Comparison of ENCODE assay signal across 11 cellular contexts in the genomic region with DNA sequence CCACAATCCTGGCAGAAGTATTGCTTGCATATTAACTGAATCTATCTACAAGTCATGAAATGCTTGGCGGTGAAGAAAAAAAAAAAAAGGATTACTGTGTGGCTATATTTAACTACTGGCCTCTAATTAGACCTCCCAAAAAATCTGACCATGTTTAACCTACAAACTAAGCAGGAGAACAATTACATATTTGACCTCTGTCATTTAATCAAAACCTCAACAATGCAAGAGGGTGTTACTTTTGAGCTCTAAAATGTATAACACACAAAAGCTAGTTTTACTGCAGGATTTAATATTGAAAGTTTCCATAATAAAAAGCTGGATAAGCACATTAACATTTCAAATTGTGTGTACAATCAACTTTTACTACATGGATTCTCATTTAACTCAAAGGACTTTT. TPM values are rescaled to one million over a fixed set of nuclear protein-coding genes. Genes with fewer than 3 reads are reported as not detected.
DNase-seq lines count a peak whose midpoint lies in the region; ATAC-seq, FAIRE-seq and TF ChIP-seq lines count a peak whose summit lies in the region.
"Had no signal": no experiment of that assay in that cellular context is flagged by ENCODE, and none has a peak within 500 bp of the region (broad histone marks: within the 10 kb centered on the region; RNA-seq: fewer than 3 reads in every experiment).

No MANE protein-coding gene starts in this region.

- no peak for TF ChIP-seq CTCF in esophagus squamous epithelium (IDR thresholded peaks at IDR 0.05)

- 16% methylated on average over 1 of the region's 1 CpG; no CpG with 5 or more reads in 1 of the 2 donors for WGBS in esophagus squamous epithelium, 2 donors

- intact Hi-C loops in activated naive CD4-positive, alpha-beta T cell treated with anti-CD3 and anti-CD28 coated beads for 36 hours (cut with micrococcal nuclease): loop anchor here (5.0 to 10.0 kb wide), 6 partner anchors 78 to 1451 kb away; partner anchors contain the start of gene ATP7A
- intact Hi-C loops in esophagus squamous epithelium (cut with DNase I): no loop called here

- H3K27me3 Mint-ChIP-seq in activated naive CD4-positive, alpha-beta T cell treated with anti-CD3 and anti-CD28 coated beads for 36 hours (ENCODE audit: low read depth): no peaks in the 10 kb centered on the region
- H3K27me3 Mint-ChIP-seq in T-helper 17 cell: no peaks in the 10 kb centered on the region

- peak overlapping the region; percentile 86 for H3K4me3 Mint-ChIP-seq in activated naive CD4-positive, alpha-beta T cell treated with anti-CD3 and anti-CD28 coated beads for 36 hours
- peak overlapping the region; percentile 97 for H3K4me3 Mint-ChIP-seq in T-helper 17 cell

- H3K27ac ChIP-seq in esophagus squamous epithelium: peak overlapping the region in 2 of 4 donors; percentile 75 to 80
- no peak overlapping the region for H3K27ac ChIP-seq in subcutaneous abdominal adipose tissue (ENCODE audit: low read depth, low read length)

- no peak for DNase-seq in activated naive CD4-positive, alpha-beta T cell treated with anti-CD3 and anti-CD28 coated beads for 36 hours
- DNase-seq in activated naive CD4-positive, alpha-beta T cell (lab: John Stamatoyannopoulos, UW): no peak
- DNase-seq in T-helper 17 cell: no peak
- no peak for DNase-seq in esophagus squamous epithelium (lab: John Stamatoyannopoulos, UW)
- no peak for DNase-seq in frontal cortex (ENCODE audit: low spot score in 2 of 2)
- DNase-seq in NOMO-1 (lab: John Stamatoyannopoulos, UW; ENCODE audit: unreplicated experiment in 2 of 2): no peak
- DNase-seq in ureter (ENCODE audit: low spot score): no peak
- DNase-seq: stimulated activated CD4-positive, alpha-beta T cell treated with anti-CD3 and anti-CD28 coated beads, Interleukin-4, amount 100 ng/mL, for 24 hours; thyroid gland had no signal

- H3K36me3 Mint-ChIP-seq in activated naive CD4-positive, alpha-beta T cell treated with anti-CD3 and anti-CD28 coated beads for 36 hours (ENCODE audit: low read depth): peaks cover 33% of the 10 kb centered on the region
- H3K36me3 Mint-ChIP-seq in T-helper 17 cell (ENCODE audit: low read depth): peaks cover 4% of the 10 kb centered on the region

- no peaks in the 10 kb centered on the region for H3K9me3 Mint-ChIP-seq in activated naive CD4-positive, alpha-beta T cell treated with anti-CD3 and anti-CD28 coated beads for 36 hours

- H3K4me3 ChIP-seq in esophagus squamous epithelium: peak overlapping the region in 3 of 4 donors; percentile 53 to 67 (median 54)
- H3K4me3 ChIP-seq in subcutaneous abdominal adipose tissue (ENCODE audit: low read depth in 1 of 5, low read length in 5 of 5): peak overlapping the region in 4 of 5 donors; percentile 22 to 78 (median 69)

- peak overlapping the region in 1 of 5 donors; percentile 44 for H3K9ac ChIP-seq in subcutaneous abdominal adipose tissue (ENCODE audit: low read length in 5 of 5)

- no peak for ATAC-seq in T-helper 17 cell
- ATAC-seq: Right ventricle myocardium inferior had no signal

- CTCF ChIA-PET in activated naive CD4-positive, alpha-beta T cell treated with anti-CD3 and anti-CD28 coated beads for 36 hours (lab: Charles Lee): interaction anchor here (0.7 kb wide), 1 partner anchor 338 kb away, joined by 6 read pairs; no protein-coding TSS in a partner anchor

- no peak for FAIRE-seq in frontal cortex (lab: Jason Lieb, UNC)

- peak overlapping the region; percentile 93 for H3K27ac Mint-ChIP-seq in activated naive CD4-positive, alpha-beta T cell treated with anti-CD3 and anti-CD28 coated beads for 36 hours
- H3K27ac Mint-ChIP-seq in T-helper 17 cell: peak overlapping the region; percentile 97

- H3K27me3 ChIP-seq in esophagus squamous epithelium (no peaks in the 10 kb centered on the region), subcutaneous abdominal adipose tissue (ENCODE audit: control insufficient read depth in 5 of 5, insufficient read depth in 4 of 5, low read length in 5 of 5) (peaks cover 0 to 14% (median 8%) of the 10 kb centered on the region in 5 donors)
- H3K27me3 ChIP-seq: thyroid gland had no signal

- H3K4me1 Mint-ChIP-seq in activated naive CD4-positive, alpha-beta T cell treated with anti-CD3 and anti-CD28 coated beads for 36 hours (ENCODE audit: low read depth): peaks cover 39% of the 10 kb centered on the region
- peaks cover 26% of the 10 kb centered on the region for H3K4me1 Mint-ChIP-seq in T-helper 17 cell

- H3K36me3 ChIP-seq in esophagus squamous epithelium (no peaks in the 10 kb centered on the region), subcutaneous abdominal adipose tissue (ENCODE audit: control insufficient read depth in 5 of 5, insufficient read depth in 5 of 5, low read length in 5 of 5) (no peaks in the 10 kb centered on the region)
- H3K36me3 ChIP-seq: thyroid gland had no signal

- no peak for TF ChIP-seq POLR2A in esophagus squamous epithelium (IDR thresholded peaks at IDR 0.05)

- H3K4me1 ChIP-seq in esophagus squamous epithelium: peaks cover 0 to 5% (median 0%) of the 10 kb centered on the region in 3 donors
- peaks cover 0 to 12% (median 3%) of the 10 kb centered on the region in 5 donors for H3K4me1 ChIP-seq in subcutaneous abdominal adipose tissue (ENCODE audit: control insufficient read depth in 5 of 5, insufficient read depth in 5 of 5, low read length in 5 of 5)
- H3K4me1 ChIP-seq: thyroid gland had no signal

- H3K9me3 ChIP-seq in T-helper 17 cell (ENCODE audit: control insufficient read depth, low read length, poor library complexity, severe bottlenecking): no peaks in the 10 kb centered on the region
- no peaks in the 10 kb centered on the region for H3K9me3 ChIP-seq in esophagus squamous epithelium
- no peaks in the 10 kb centered on the region for H3K9me3 ChIP-seq in subcutaneous abdominal adipose tissue (ENCODE audit: control insufficient read depth in 5 of 5, low read length in 5 of 5)
- H3K9me3 ChIP-seq: thyroid gland had no signal

RNA-seq across cellular contexts. Expression of gene ITM2A, which starts 1.5 kb away (rescaled TPM):
- total RNA-seq in activated naive CD4-positive, alpha-beta T cell treated with anti-CD3 and anti-CD28 coated beads for 36 hours: 100 to 1,000 TPM in 1 of 2 experiments, 10 to 100 TPM in 1; 99.5 to 116 TPM
- total RNA-seq in T-helper 17 cell (100 to 1,000 TPM; 194 to 200 TPM), esophagus squamous epithelium (10 to 100 TPM in 2 of 4 donors, 1 to 10 TPM in 2; 5.8 to 66.0 (median 12.7) TPM), frontal cortex (71.3 TPM), ureter (42.2 TPM)
